In the genomic region with DNA sequence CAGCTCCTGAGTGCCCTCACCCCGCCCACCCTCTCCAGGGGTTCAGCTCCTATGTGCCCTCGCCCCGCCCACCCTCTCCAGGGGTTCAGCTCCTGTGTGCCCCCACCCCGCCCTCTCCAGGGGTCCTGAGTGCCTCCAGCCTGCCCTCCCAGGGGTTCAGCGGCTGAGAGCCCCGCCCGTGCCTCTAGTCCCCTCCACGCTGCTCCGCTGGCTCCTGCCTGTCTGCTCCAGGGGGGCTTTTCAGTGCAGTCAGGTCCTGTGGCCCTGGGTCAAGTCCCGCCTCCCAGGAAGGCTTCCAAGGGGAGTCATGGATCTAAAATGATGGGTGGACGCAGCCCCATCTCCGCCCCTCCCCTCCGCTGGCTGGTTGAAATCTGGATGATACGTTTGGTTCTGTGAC, we compare ENCODE assay signal across 25 cellular contexts.
"Had no signal": no experiment of that assay in that cellular context is flagged by ENCODE, and none has a peak within 500 bp of the region (broad histone marks: within the 10 kb centered on the region; RNA-seq: fewer than 3 reads in every experiment).

No MANE protein-coding gene starts in this region.

- H3K4me3 ChIP-seq: left ventricle myocardium inferior, prostate gland, right atrium auricular region, transverse colon, uterus had no signal

- H3K36me3 Mint-ChIP-seq: activated CD8-positive, alpha-beta memory T cell treated with anti-CD3 and anti-CD28 coated beads, Interleukin-2, amount 10 ng/mL, durations not matched to agents 7 days and 5 days had no signal

- H3K9me3 Mint-ChIP-seq: activated CD4-positive, alpha-beta memory T cell treated with anti-CD3 and anti-CD28 coated beads for 36 hours; activated naive CD8-positive, alpha-beta T cell treated with anti-CD3 and anti-CD28 coated beads, Interleukin-2, amount 50 U/mL, for 24 hours; activated T-helper 2 cell treated with anti-CD3 and anti-CD28 coated beads, Interferon-gamma antibody, Interleukin-2, Interleukin-4, amounts not matched to agents 10 μg/mL and 5 μg/mL and 100 μg/mL, durations not matched to agents 14 hours and 24 hours and 36 hours; brain; naive thymus-derived CD4-positive, alpha-beta T cell; neural crest cell; stimulated activated naive CD8-positive, alpha-beta T cell treated with anti-CD3 and anti-CD28 coated beads, Interleukin-15, amount 100 ng/mL, for 72 hours had no signal

- H3K9me3 ChIP-seq: left ventricle myocardium inferior, prostate gland, right atrium auricular region, transverse colon, uterus had no signal

- H3K27me3 Mint-ChIP-seq: activated CD4-positive, alpha-beta memory T cell treated with anti-CD3 and anti-CD28 coated beads for 36 hours; activated CD8-positive, alpha-beta memory T cell treated with anti-CD3 and anti-CD28 coated beads, Interleukin-2, amount 10 ng/mL, durations not matched to agents 7 days and 5 days; activated naive CD8-positive, alpha-beta T cell treated with anti-CD3 and anti-CD28 coated beads, Interleukin-2, amount 50 U/mL, for 24 hours; brain; naive thymus-derived CD4-positive, alpha-beta T cell; stimulated activated naive CD8-positive, alpha-beta T cell treated with anti-CD3 and anti-CD28 coated beads, Interleukin-15, amount 100 ng/mL, for 72 hours; T-helper 17 cell had no signal

- H3K27ac ChIP-seq: left ventricle myocardium inferior, prostate gland, right atrium auricular region, transverse colon, uterus had no signal

- H3K27ac Mint-ChIP-seq: activated CD4-positive, alpha-beta memory T cell treated with anti-CD3 and anti-CD28 coated beads for 36 hours; activated CD8-positive, alpha-beta memory T cell treated with anti-CD3 and anti-CD28 coated beads, Interleukin-2, amount 10 ng/mL, durations not matched to agents 7 days and 5 days; activated naive CD8-positive, alpha-beta T cell treated with anti-CD3 and anti-CD28 coated beads, Interleukin-2, amount 50 U/mL, for 24 hours; T-helper 17 cell had no signal

- H3K4me1 ChIP-seq: prostate gland, uterus had no signal

- DNase-seq: activated CD4-positive, alpha-beta memory T cell treated with anti-CD3 and anti-CD28 coated beads for 36 hours; activated CD4-positive, alpha-beta T cell treated with anti-CD3 and anti-CD28 coated beads for 4 hours; activated CD4-positive, CD25-positive, alpha-beta regulatory T cell; activated CD8-positive, alpha-beta memory T cell treated with anti-CD3 and anti-CD28 coated beads, Interleukin-2, amount 10 ng/mL, durations not matched to agents 7 days and 5 days; activated naive CD4-positive, alpha-beta T cell treated with Interleukin-2 at 50 U/mL for 16 hours; activated naive CD8-positive, alpha-beta T cell treated with anti-CD3 and anti-CD28 coated beads, Interleukin-2, amount 50 U/mL, for 24 hours; anterior cingulate cortex; dermis blood vessel endothelial cell; effector CD8-positive, alpha-beta T cell; foreskin melanocyte; hippocampal formation; kidney glomerular epithelial cell; left ventricle myocardium inferior; naive thymus-derived CD4-positive, alpha-beta T cell; stimulated activated CD4-positive, alpha-beta T cell treated with anti-CD3 and anti-CD28 coated beads, Interleukin-4, amount 100 ng/mL, for 4 hours; stimulated activated naive CD8-positive, alpha-beta T cell treated with anti-CD3 and anti-CD28 coated beads, Interleukin-15, amount 100 ng/mL, for 72 hours; SW 1271; T-helper 17 cell; transverse colon; uterus had no signal

- H3K4me3 Mint-ChIP-seq: activated CD4-positive, alpha-beta memory T cell treated with anti-CD3 and anti-CD28 coated beads for 36 hours; activated CD8-positive, alpha-beta memory T cell treated with anti-CD3 and anti-CD28 coated beads, Interleukin-2, amount 10 ng/mL, durations not matched to agents 7 days and 5 days; activated naive CD8-positive, alpha-beta T cell treated with anti-CD3 and anti-CD28 coated beads, Interleukin-2, amount 50 U/mL, for 24 hours; brain; naive thymus-derived CD4-positive, alpha-beta T cell; neural crest cell; stimulated activated naive CD8-positive, alpha-beta T cell treated with anti-CD3 and anti-CD28 coated beads, Interleukin-15, amount 100 ng/mL, for 72 hours; T-helper 17 cell had no signal

- ATAC-seq: activated CD8-positive, alpha-beta memory T cell treated with anti-CD3 and anti-CD28 coated beads, Interleukin-2, amount 10 ng/mL, durations not matched to agents 7 days and 5 days; activated naive CD8-positive, alpha-beta T cell treated with anti-CD3 and anti-CD28 coated beads, Interleukin-2, amount 50 U/mL, for 24 hours; naive thymus-derived CD4-positive, alpha-beta T cell; stimulated activated naive CD8-positive, alpha-beta T cell treated with anti-CD3 and anti-CD28 coated beads, Interleukin-15, amount 100 ng/mL, for 72 hours; T-helper 17 cell had no signal

- H3K4me1 Mint-ChIP-seq: T-helper 17 cell had no signal

- H3K36me3 ChIP-seq: prostate gland, transverse colon, uterus had no signal

- H3K27me3 ChIP-seq: right atrium auricular region, transverse colon, uterus had no signal
